In the genomic region with DNA sequence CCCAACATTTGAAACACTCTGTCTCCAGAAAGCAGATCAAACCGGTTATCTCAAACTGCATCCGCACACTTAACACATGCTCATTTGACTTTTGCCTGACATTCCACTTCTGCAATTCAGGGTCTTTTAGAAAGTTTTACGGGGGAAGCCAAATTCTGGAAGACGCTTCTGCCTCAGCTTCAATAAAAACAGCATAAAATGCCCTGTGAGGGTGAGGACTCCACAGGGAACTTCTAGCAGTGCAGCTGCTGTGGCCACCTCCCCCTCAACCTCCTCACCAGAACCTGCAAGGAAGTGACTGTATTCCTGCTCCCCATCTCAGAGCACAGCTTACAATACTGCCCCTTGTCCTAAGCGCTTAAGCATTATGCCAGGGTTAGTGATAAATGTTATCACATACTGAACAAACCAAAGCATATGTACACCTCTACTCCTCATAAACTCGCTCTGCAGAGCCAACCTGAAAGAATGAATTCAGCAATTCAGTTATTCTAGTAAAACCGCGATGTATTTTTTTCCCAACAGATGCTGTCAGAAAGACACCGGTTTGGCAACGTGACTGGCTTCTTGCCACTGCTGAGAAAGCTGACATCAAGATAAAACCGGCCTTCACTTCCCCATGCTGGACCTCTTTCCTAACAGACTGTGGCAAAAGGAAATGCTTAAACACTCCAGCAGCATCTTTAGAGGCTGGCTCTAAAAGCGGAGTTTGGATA, we compare ENCODE assay signal across 9 cellular contexts. TPM values are rescaled to one million over a fixed set of nuclear protein-coding genes. Genes with fewer than 3 reads are reported as not detected.
A peak's percentile ranks its signal among the peaks of the same experiment; 100 is the strongest.
DNase-seq lines count a peak whose midpoint lies in the region; ATAC-seq and TF ChIP-seq lines count a peak whose summit lies in the region.
"Had no signal": no experiment of that assay in that cellular context is flagged by ENCODE, and none has a peak within 500 bp of the region (broad histone marks: within the 10 kb centered on the region; RNA-seq: fewer than 3 reads in every experiment).

No MANE protein-coding gene starts in this region.

- peak overlapping the region; percentile 44 for H2AFZ ChIP-seq in neuronal stem cell (ENCODE audit: low read length)

- no peak overlapping the region for H3K18ac ChIP-seq in neuronal stem cell (ENCODE audit: low read length)

- H3K4me2 ChIP-seq in neuronal stem cell (ENCODE audit: insufficient read depth, low read length, poor library complexity, severe bottlenecking) = no peak overlapping the region

- peaks cover 1 to 5% of the 10 kb centered on the region in 2 donors for H3K4me1 ChIP-seq in neuronal stem cell (ENCODE audit: control insufficient read depth in 2 of 2, insufficient read depth in 1 of 2, low read depth in 1 of 2, low read length in 2 of 2)

- no peak overlapping the region for H2BK15ac ChIP-seq in neuronal stem cell (ENCODE audit: low read length)

- H3K9ac ChIP-seq in neuronal stem cell (ENCODE audit: low read depth, low read length, poor library complexity) = no peak overlapping the region

- no peak overlapping the region for H3K23ac ChIP-seq in neuronal stem cell (ENCODE audit: low read depth, low read length, poor library complexity)

- H3K27me3 ChIP-seq in neuronal stem cell (ENCODE audit: control insufficient read depth in 3 of 3, insufficient read depth in 3 of 3, low read depth in 1 of 3, low read length in 3 of 3) = no peaks in the 10 kb centered on the region

- no peak overlapping the region for H3K4ac ChIP-seq in neuronal stem cell (ENCODE audit: low read length)

- peak; percentile 40 for DNase-seq in COLO829 (ENCODE audit: low spot score)
- peak; percentile 97 for DNase-seq in OCI-M1 (lab: John Stamatoyannopoulos, UW)
- DNase-seq in fibroblast of mammary gland (ENCODE audit: low read depth) = peak; percentile 42
- no peak for DNase-seq in neuronal stem cell (ENCODE audit: low spot score)
- no peak for DNase-seq in hepatic stellate cell (ENCODE audit: low spot score)
- DNase-seq in NCI-H226 = no peak

- no peak overlapping the region for H3K14ac ChIP-seq in neuronal stem cell (ENCODE audit: low read length)

- H2BK5ac ChIP-seq in neuronal stem cell (ENCODE audit: low read length) = no peak overlapping the region

- no peak for ATAC-seq in esophagus mucosa
- no peak for ATAC-seq in HG02642 (IDR thresholded peaks at IDR 0.05; ENCODE audit: poor library complexity, unreplicated experiment)
- ATAC-seq: stimulated activated effector memory CD8-positive, alpha-beta T cell treated with anti-CD3 and anti-CD28 coated beads, Interleukin-12 subunit alpha, Interleukin-12 subunit beta, amount 100 ng/mL, for 72 hours had no signal

- H4K8ac ChIP-seq in neuronal stem cell (ENCODE audit: low read depth, low read length) = no peak overlapping the region

- no peak overlapping the region for H2BK120ac ChIP-seq in neuronal stem cell (ENCODE audit: low read depth, low read length)

- WGBS in neuronal stem cell (ENCODE audit: extremely low coverage in 2 of 2, insufficient read length in 2 of 2, insufficient replicate concordance in 1 of 2), 2 donors = no CpG with 5 or more reads among the region's 12 CpGs

- H3K27ac ChIP-seq in neuronal stem cell (replicated peaks; ENCODE audit: low read length) = no peak overlapping the region

- H3K36me3 ChIP-seq in neuronal stem cell (replicated peaks in 1 of 2; ENCODE audit: control insufficient read depth in 2 of 2, insufficient read depth in 2 of 2, low read length in 2 of 2) = peaks cover 6 to 24% of the 10 kb centered on the region in 2 donors

- no peak overlapping the region for H2BK12ac ChIP-seq in neuronal stem cell (ENCODE audit: low read length)

- no peak for TF ChIP-seq CTCF in fibroblast of mammary gland (conservative IDR thresholded peaks at IDR 0.05; ENCODE audit: control insufficient read depth, insufficient read depth, low read depth, low read length)

- H4K91ac ChIP-seq in neuronal stem cell (ENCODE audit: low read depth, low read length, poor library complexity) = no peak overlapping the region

- H3K4me3 ChIP-seq in fibroblast of mammary gland (ENCODE audit: control insufficient read depth, low read depth, low read length) = no peak overlapping the region
- H3K4me3 ChIP-seq in neuronal stem cell (ENCODE audit: low read length in 2 of 2) = no peak overlapping the region

- no peak overlapping the region for H2AK5ac ChIP-seq in neuronal stem cell (ENCODE audit: low read depth, low read length)

- H3K79me1 ChIP-seq in neuronal stem cell (ENCODE audit: low read depth, low read length) = no peaks in the 10 kb centered on the region

- no peaks in the 10 kb centered on the region for H3K9me3 ChIP-seq in neuronal stem cell (replicated peaks in 1 of 2; ENCODE audit: control insufficient read depth in 2 of 2, insufficient read depth in 1 of 2, low read depth in 1 of 2, low read length in 2 of 2)

RNA-seq across cellular contexts. Expression of gene PRDM10, which starts 52.2 kb away (rescaled TPM):
- polyA plus RNA-seq in neuronal stem cell (2013, experiment 1 of 2) = 4.6 TPM
- polyA plus RNA-seq in neuronal stem cell (2013, experiment 2 of 2) = 4.9 TPM
- total RNA-seq in esophagus mucosa = 10.0 TPM

RNA-seq across cellular contexts. Expression of gene NFRKB, which starts 55.1 kb away (rescaled TPM):
- 22.1 TPM for polyA plus RNA-seq in neuronal stem cell (2013, experiment 1 of 2)
- polyA plus RNA-seq in neuronal stem cell (2013, experiment 2 of 2) = 21.5 TPM
- 14.3 TPM for total RNA-seq in esophagus mucosa

Comparison
In these comparisons a context has a peak if more than half of its experiments do, and no peak if none do; other contexts are left out.
1. DNase-seq: peak in COLO829 (single experiment), OCI-M1 (single experiment) and fibroblast of mammary gland (single experiment); none in neuronal stem cell (single experiment), hepatic stellate cell (single experiment) and NCI-H226 (single experiment).